ENCODE assay signal across 20 cellular contexts in the genomic region with DNA sequence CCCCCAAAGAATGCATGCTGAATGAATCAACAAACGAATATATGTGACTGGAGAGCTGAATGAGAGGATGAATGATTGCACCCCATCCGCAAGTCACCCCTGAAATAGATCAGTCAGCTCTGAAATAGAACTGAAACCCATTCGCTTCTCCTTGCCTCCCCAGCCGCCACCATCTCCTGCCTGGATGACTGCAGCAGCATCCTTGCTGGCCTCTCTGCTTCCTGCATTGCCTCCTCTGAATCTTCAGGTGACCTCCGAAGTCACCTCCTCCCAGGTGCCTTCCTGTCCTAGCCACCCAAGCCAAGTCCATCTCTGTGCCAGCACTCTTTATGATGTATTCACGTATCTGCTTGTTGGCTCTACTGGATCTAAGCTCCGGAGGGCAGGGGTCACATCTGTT.
"Had no signal": no experiment of that assay in that cellular context is flagged by ENCODE, and none has a peak within 500 bp of the region (broad histone marks: within the 10 kb centered on the region; RNA-seq: fewer than 3 reads in every experiment).

No MANE protein-coding gene starts in this region.

- H3K9me3 Mint-ChIP-seq: naive thymus-derived CD8-positive, alpha-beta T cell; type B pancreatic cell had no signal

- H3K4me1 ChIP-seq: parathyroid adenoma, sigmoid colon, stomach had no signal

- H2AFZ ChIP-seq: parathyroid adenoma had no signal

- H3K36me3 Mint-ChIP-seq: type B pancreatic cell had no signal

- H3K27ac Mint-ChIP-seq: type B pancreatic cell had no signal

- DNase-seq: effector CD8-positive, alpha-beta T cell; heart right ventricle; kidney glomerular epithelial cell; mucosa of descending colon; naive thymus-derived CD8-positive, alpha-beta T cell; sigmoid colon; stimulated activated CD4-positive, alpha-beta T cell treated with anti-CD3 and anti-CD28 coated beads, Interleukin-12 subunit alpha, Interleukin-12 subunit beta, amount 100 ng/mL, for 4 hours; stimulated activated naive CD4-positive, alpha-beta T cell; stomach had no signal

- H3K27ac ChIP-seq: coronary artery, heart right ventricle, parathyroid adenoma, sigmoid colon, skin epidermis, stomach, thoracic aorta had no signal

- H3K4me3 Mint-ChIP-seq: naive thymus-derived CD8-positive, alpha-beta T cell; type B pancreatic cell had no signal

- H3K36me3 ChIP-seq: heart right ventricle, sigmoid colon, thoracic aorta had no signal

- ATAC-seq: esophagus mucosa; heart right ventricle; mucosa of descending colon; naive thymus-derived CD8-positive, alpha-beta T cell had no signal

- FAIRE-seq: endometrium, frontal cortex, islet of Langerhans, urothelium cell line had no signal

- H3K9me3 ChIP-seq: heart right ventricle, mucosa of descending colon, sigmoid colon, stomach, thoracic aorta had no signal

- H3K4me3 ChIP-seq: coronary artery, dorsolateral prefrontal cortex, heart right ventricle, mucosa of descending colon, sigmoid colon, skin epidermis, stomach, thoracic aorta had no signal

- H3K27me3 Mint-ChIP-seq: naive thymus-derived CD8-positive, alpha-beta T cell; type B pancreatic cell had no signal

- H3K9ac ChIP-seq: parathyroid adenoma had no signal

- H3K27me3 ChIP-seq: dorsolateral prefrontal cortex, heart right ventricle, sigmoid colon, stomach had no signal
